1 cellular context compared by ENCODE assay signal in genomic region chr15:49507261-49507660, GRCh38.
A peak's percentile ranks its signal among the peaks of the same experiment; 100 is the strongest.
TF ChIP-seq lines count a peak whose summit lies in the region.

No MANE protein-coding gene starts in this region.

TF ChIP-seq in IMR-90, 13 proteins besides CTCF, POLR2A, EP300 and RAD21:
- TF ChIP-seq BHLHE40 (IDR thresholded peaks at IDR 0.05; ENCODE audit: low read depth, low read length), result peak; percentile 63; the same call in 1 of the 2 replicates
- no peak for TF ChIP-seq FOS (IDR thresholded peaks at IDR 0.05; ENCODE audit: low read depth, low read length)
